In the genomic region with DNA sequence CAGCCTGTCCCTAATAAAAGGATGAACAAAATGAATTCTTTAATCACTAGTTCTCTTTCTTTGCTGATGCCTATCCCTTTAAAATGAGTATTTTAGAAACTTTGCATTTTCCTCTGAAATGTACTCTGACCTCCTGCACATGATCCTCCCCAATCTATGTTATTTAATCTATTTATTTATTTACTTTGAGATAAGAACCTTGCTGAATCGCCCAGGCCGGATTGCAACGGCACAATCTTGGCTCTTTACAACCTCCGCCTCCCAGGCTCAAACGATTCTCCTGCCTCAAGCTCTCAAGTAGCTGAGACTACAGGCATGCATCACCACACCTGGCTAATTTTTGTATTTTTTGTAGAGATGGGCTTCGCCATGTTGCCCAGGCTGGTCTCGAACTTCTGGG, we compare ENCODE assay signal across 23 cellular contexts. TPM values are rescaled to one million over a fixed set of nuclear protein-coding genes. Genes with fewer than 3 reads are reported as not detected.
DNase-seq lines count a peak whose midpoint lies in the region; ATAC-seq and TF ChIP-seq lines count a peak whose summit lies in the region.
"Had no signal": no experiment of that assay in that cellular context is flagged by ENCODE, and none has a peak within 500 bp of the region (broad histone marks: within the 10 kb centered on the region; RNA-seq: fewer than 3 reads in every experiment).

No MANE protein-coding gene starts in this region.

- POLR2A ChIA-PET in activated CD8-positive, alpha-beta T cell treated with anti-CD3 and anti-CD28 coated beads for 36 hours (lab: Charles Lee) = no interaction called here

- H3K36me3 Mint-ChIP-seq in activated CD8-positive, alpha-beta T cell treated with anti-CD3 and anti-CD28 coated beads for 36 hours (ENCODE audit: low read depth) = no peaks in the 10 kb centered on the region

- H3K9me3 Mint-ChIP-seq in activated CD8-positive, alpha-beta T cell treated with anti-CD3 and anti-CD28 coated beads for 36 hours = no peaks in the 10 kb centered on the region
- H3K9me3 Mint-ChIP-seq: H9 had no signal

- DNase-seq in HuH-7 (ENCODE audit: low spot score) = peak; percentile 30
- peak; percentile 72 for DNase-seq in colonic mucosa
- peak in 2 of 3 donors; percentile 59 to 68 for DNase-seq in mucosa of descending colon
- DNase-seq in activated CD8-positive, alpha-beta T cell treated with anti-CD3 and anti-CD28 coated beads for 36 hours = no peak
- no peak for DNase-seq in activated naive CD4-positive, alpha-beta T cell treated with anti-CD3 and anti-CD28 coated beads, Interleukin-2, amount 50 U/mL, for 16 hours
- no peak for DNase-seq in HCEC 1CT
- DNase-seq: AML-193; C1 segment of cervical spinal cord; CD8-positive, alpha-beta memory T cell; DMS53; EL; H9; NCI-H1105; NCI-H2029 treated with DMSO at 0.1 percent for 48 hours; NCI-H345; NCI-H524 treated with DMSO at 0.1 percent for 48 hours; OCI-M1 had no signal

- H3K9ac ChIP-seq in colonic mucosa (ENCODE audit: low read depth in 2 of 2, low read length in 2 of 2) = peak overlapping the region in 1 of 2 donors; percentile 35
- H3K9ac ChIP-seq: KMS-11 had no signal

- TF ChIP-seq CTCF in 22Rv1 (IDR thresholded peaks at IDR 0.05) (no peak), colonic mucosa (IDR thresholded peaks at IDR 0.05) (no peak), mucosa of descending colon (IDR thresholded peaks at IDR 0.05) (no peak)
- no peak for TF ChIP-seq CTCF in activated CD8-positive, alpha-beta T cell treated with anti-CD3 and anti-CD28 coated beads for 36 hours (IDR thresholded peaks at IDR 0.05)

- H3K4me3 ChIP-seq in colonic mucosa (no peak overlapping the region), mucosa of descending colon (no peak overlapping the region)
- H3K4me3 ChIP-seq: SJSA1 had no signal

- no peaks in the 10 kb centered on the region for H3K4me1 Mint-ChIP-seq in activated CD8-positive, alpha-beta T cell treated with anti-CD3 and anti-CD28 coated beads for 36 hours (ENCODE audit: low read depth)
- H3K4me1 Mint-ChIP-seq: CD8-positive, alpha-beta memory T cell; H9 had no signal

- H3K27me3 ChIP-seq in colonic mucosa = no peaks in the 10 kb centered on the region
- H3K27me3 ChIP-seq: SJSA1 had no signal

- no peaks in the 10 kb centered on the region for H3K9me3 ChIP-seq in colonic mucosa
- no peaks in the 10 kb centered on the region for H3K9me3 ChIP-seq in mucosa of descending colon
- H3K9me3 ChIP-seq: SJSA1 had no signal

- CTCF ChIA-PET in activated CD8-positive, alpha-beta T cell treated with anti-CD3 and anti-CD28 coated beads for 36 hours (lab: Charles Lee) = no interaction called here

- intact Hi-C loops in colonic mucosa (cut with DNase I) = no loop called here
- intact Hi-C loops in mucosa of descending colon (cut with DNase I, micrococcal nuclease) = no loop called here
- intact Hi-C loops in activated CD8-positive, alpha-beta T cell treated with anti-CD3 and anti-CD28 coated beads for 36 hours (cut with micrococcal nuclease) = no loop called here

- no peak overlapping the region for H3K4me3 Mint-ChIP-seq in activated CD8-positive, alpha-beta T cell treated with anti-CD3 and anti-CD28 coated beads for 36 hours
- H3K4me3 Mint-ChIP-seq: CD8-positive, alpha-beta memory T cell; H9 had no signal

- H3K27ac Mint-ChIP-seq in activated CD8-positive, alpha-beta T cell treated with anti-CD3 and anti-CD28 coated beads for 36 hours = no peak overlapping the region
- H3K27ac Mint-ChIP-seq: CD8-positive, alpha-beta memory T cell; H9 had no signal

- H3K36me3 ChIP-seq in colonic mucosa (no peaks in the 10 kb centered on the region), mucosa of descending colon (ENCODE audit: low read depth) (no peaks in the 10 kb centered on the region)
- H3K36me3 ChIP-seq: SJSA1 had no signal

- H3K27me3 Mint-ChIP-seq in activated CD8-positive, alpha-beta T cell treated with anti-CD3 and anti-CD28 coated beads for 36 hours = no peaks in the 10 kb centered on the region

- H3K4me1 ChIP-seq in colonic mucosa (no peaks in the 10 kb centered on the region), mucosa of descending colon (ENCODE audit: low read depth) (peaks cover 14% of the 10 kb centered on the region)

- ATAC-seq in mucosa of descending colon (peak; percentile 93), GM18502 (IDR thresholded peaks at IDR 0.05; ENCODE audit: poor library complexity, unreplicated experiment) (no peak)
- no peak for ATAC-seq in activated CD8-positive, alpha-beta T cell treated with anti-CD3 and anti-CD28 coated beads for 36 hours
- ATAC-seq: Right ventricle myocardium inferior had no signal

- H3K27ac ChIP-seq in 22Rv1 (peak overlapping the region; percentile 15; the same call in 1 of the 2 replicates), colonic mucosa (peak overlapping the region; percentile 42)
- H3K27ac ChIP-seq: HL-60, KMS-11, SJSA1 had no signal

RNA-seq across cellular contexts. Expression of a gene that starts 27.9 kb away (rescaled TPM):
- 10 to 100 TPM; 56.6 to 79.9 TPM for total RNA-seq in colonic mucosa
- 100 to 1,000 TPM in 1 of 3 donors, 10 to 100 TPM in 2; 68.5 to 239 (median 91.9) TPM for total RNA-seq in mucosa of descending colon
- 10 to 100 TPM; 20.0 to 21.9 TPM for total RNA-seq in activated CD8-positive, alpha-beta T cell treated with anti-CD3 and anti-CD28 coated beads for 36 hours
- total RNA-seq: H9, Right ventricle myocardium inferior had no signal

Comparison
In these comparisons a context has a peak if more than half of its experiments do, and no peak if none do; other contexts are left out.
1. DNase-seq: peak in HuH-7 (single experiment), colonic mucosa (single experiment) and mucosa of descending colon (2 of 3); none in activated CD8-positive, alpha-beta T cell treated with anti-CD3 and anti-CD28 coated beads for 36 hours (single experiment), activated naive CD4-positive, alpha-beta T cell treated with anti-CD3 and anti-CD28 coated beads, Interleukin-2, amount 50 U/mL, for 16 hours (single experiment) and HCEC 1CT (single experiment).